ENCODE assay signal across 1 cellular context in genomic region chr20:53722515-53723036, GRCh38.
TF ChIP-seq lines count a peak whose summit lies in the region.

No MANE protein-coding gene starts in this region.

TF ChIP-seq in K562, 482 proteins besides CTCF, POLR2A, EP300 and RAD21 (continued from another document):
- peak in 1 of 3 experiments; percentile 88; a peak in 1 of 6 replicates for TF ChIP-seq ZBTB11 (CRISPR knock-in tag; IDR thresholded peaks at IDR 0.05)
- peak; percentile 64; the same call in 1 of the 2 replicates for TF ChIP-seq ADNP (tag; IDR thresholded peaks at IDR 0.05)
